1 cellular context compared by ENCODE assay signal in the genomic region with DNA sequence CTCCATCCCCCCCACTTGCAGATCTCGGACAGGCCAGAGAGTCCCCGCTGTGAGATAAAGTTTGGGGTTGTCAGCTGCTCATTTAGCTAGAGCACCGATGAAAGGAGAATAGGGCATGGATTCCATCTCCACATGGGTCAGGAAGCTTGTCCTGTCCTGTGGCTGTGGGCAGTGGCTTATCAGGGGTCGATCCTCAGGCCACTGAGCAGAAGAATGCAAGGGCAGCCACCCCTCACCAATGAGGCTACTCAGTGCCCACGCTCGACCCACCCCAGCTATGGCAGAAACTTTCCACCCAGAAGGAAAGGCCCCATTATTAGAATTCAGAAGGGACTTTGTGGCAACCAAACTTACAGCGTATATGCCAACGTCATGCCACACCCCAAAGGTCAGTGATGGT.
TF ChIP-seq lines count a peak whose summit lies in the region.

No MANE protein-coding gene starts in this region.

TF ChIP-seq in GM12878, 131 proteins besides CTCF, POLR2A, EP300 and RAD21:
- TF ChIP-seq ETV6 (conservative IDR thresholded peaks at IDR 0.05 in 1 of 2, IDR thresholded peaks at IDR 0.05 in 1 of 2; ENCODE audit: borderline replicate concordance in 1 of 2, low read depth in 1 of 2) (no peak), NBN (IDR thresholded peaks at IDR 0.05) (no peak)
TF ChIP-seq in GM12878: peak in this region for 0.
